In genomic region chr11:100629671-100630070, GRCh38 we compare ENCODE assay signal across 16 cellular contexts. TPM values are rescaled to one million over a fixed set of nuclear protein-coding genes. Genes with fewer than 3 reads are reported as not detected.
DNase-seq lines count a peak whose midpoint lies in the region; ATAC-seq, FAIRE-seq and TF ChIP-seq lines count a peak whose summit lies in the region.
"Had no signal": no experiment of that assay in that cellular context is flagged by ENCODE, and none has a peak within 500 bp of the region (broad histone marks: within the 10 kb centered on the region; RNA-seq: fewer than 3 reads in every experiment).

No MANE protein-coding gene starts in this region.

- no peak overlapping the region for H3K56ac ChIP-seq in H9 (ENCODE audit: insufficient read length, low read depth, low read length)
- H3K56ac ChIP-seq in H1 (replicated peaks; ENCODE audit: insufficient read length, low read depth, low read length), result no peak overlapping the region

- H2BK12ac ChIP-seq in H9 (ENCODE audit: insufficient read length, low read depth, low read length), result no peak overlapping the region
- no peak overlapping the region for H2BK12ac ChIP-seq in H1 (ENCODE audit: low read depth, low read length)

- H4K20me1 ChIP-seq in H9 (ENCODE audit: control insufficient read depth, insufficient read depth, insufficient read length), result no peaks in the 10 kb centered on the region
- no peaks in the 10 kb centered on the region for H4K20me1 ChIP-seq in H1 (replicated peaks in 1 of 2; ENCODE audit: control insufficient read depth in 1 of 2, insufficient read depth in 2 of 2, low read length in 2 of 2)
- H4K20me1 ChIP-seq: BLaER1 had no signal

- H3K27ac Mint-ChIP-seq in H9, result no peak overlapping the region
- H3K27ac Mint-ChIP-seq: activated naive CD8-positive, alpha-beta T cell; natural killer cell had no signal

- H3K4me1 Mint-ChIP-seq in H9, result peaks cover 7 to 11% of the 10 kb centered on the region in 2 experiments
- H3K4me1 Mint-ChIP-seq: natural killer cell had no signal

- DNase-seq in H9, result no peak
- DNase-seq in NCI-H69 (lab: John Stamatoyannopoulos, UW), result peak; percentile 11
- DNase-seq in H1 (ENCODE audit: low read depth in 1 of 2, low spot score in 2 of 2), result no peak
- no peak for DNase-seq in mucosa of descending colon
- DNase-seq in gastrocnemius medialis, result no peak
- no peak for DNase-seq in upper lobe of right lung
- DNase-seq: activated CD4-positive, CD25-positive, alpha-beta regulatory T cell treated with anti-CD3 and anti-CD28 coated beads, Interleukin-2, amount 50 U/mL, for 72 hours; activated CD8-positive, alpha-beta memory T cell treated with anti-CD3 and anti-CD28 coated beads, Interleukin-2, amount 50 U/mL, for 4 hours; central memory CD4-positive, alpha-beta T cell; DND-41; natural killer cell; PC-9; SW 1271 had no signal

- TF ChIP-seq POLR2A in H1 (IDR thresholded peaks at IDR 0.05; ENCODE audit: control extremely low read depth in 1 of 2, low read depth in 2 of 2, low read length in 2 of 2), result no peak
- no peak for TF ChIP-seq POLR2A in gastrocnemius medialis (IDR thresholded peaks at IDR 0.05)

- no peak for TF ChIP-seq EP300 in H1 (IDR thresholded peaks at IDR 0.05; ENCODE audit: borderline replicate concordance in 1 of 2, low read depth in 2 of 2, low read length in 2 of 2)

- peaks cover 0 to 3% (median 0%) of the 10 kb centered on the region in 3 experiments; a peak in 2 of 7 replicates for H3K36me3 Mint-ChIP-seq in H9 (ENCODE audit: insufficient read depth in 1 of 3, low read depth in 3 of 3)
- H3K36me3 Mint-ChIP-seq: activated naive CD8-positive, alpha-beta T cell; natural killer cell had no signal

- TF ChIP-seq CTCF in H9 (conservative IDR thresholded peaks at IDR 0.05), result peak; percentile 38; the same call in 2 of the 3 replicates
- TF ChIP-seq CTCF in H1 (IDR thresholded peaks at IDR 0.05; ENCODE audit: control extremely low read depth in 1 of 3, insufficient read depth in 1 of 3, low read depth in 1 of 3, low read length in 3 of 3), result peak in 2 of 3 experiments; percentile 11 to 34; a peak in 3 of 4 replicates
- TF ChIP-seq CTCF in mucosa of descending colon (IDR thresholded peaks at IDR 0.05), result no peak
- TF ChIP-seq CTCF in gastrocnemius medialis (IDR thresholded peaks at IDR 0.05 in 4 of 5, conservative IDR thresholded peaks at IDR 0.05 in 1 of 5), result peak in 1 of 5 experiments; percentile 17
- no peak for TF ChIP-seq CTCF in upper lobe of right lung (IDR thresholded peaks at IDR 0.05)

- H3K79me1 ChIP-seq in H9 (ENCODE audit: insufficient read depth, low read depth, low read length, poor library complexity, severe bottlenecking), result no peaks in the 10 kb centered on the region
- H3K79me1 ChIP-seq in H1 (ENCODE audit: low read depth, low read length), result no peaks in the 10 kb centered on the region

- H3K4ac ChIP-seq in H9 (ENCODE audit: low read depth, low read length), result no peak overlapping the region
- no peak overlapping the region for H3K4ac ChIP-seq in H1 (replicated peaks; ENCODE audit: insufficient read length, low read depth, low read length)

- no peaks in the 10 kb centered on the region for H3K27me3 ChIP-seq in H9 (ENCODE audit: insufficient read depth, low read length)
- no peaks in the 10 kb centered on the region for H3K27me3 ChIP-seq in H1 (replicated peaks in 1 of 4; ENCODE audit: control insufficient read depth in 3 of 4, extremely low read depth in 1 of 4, insufficient read depth in 3 of 4, low read length in 3 of 4)
- H3K27me3 ChIP-seq in gastrocnemius medialis, result no peaks in the 10 kb centered on the region
- no peaks in the 10 kb centered on the region for H3K27me3 ChIP-seq in upper lobe of right lung
- H3K27me3 ChIP-seq: BLaER1 had no signal

- H4K5ac ChIP-seq in H9 (ENCODE audit: insufficient read length, low read depth, low read length) (no peak overlapping the region), H1 (ENCODE audit: insufficient read length, low read depth, low read length) (no peak overlapping the region)

- H2BK20ac ChIP-seq in H9 (ENCODE audit: low read depth, low read length, poor library complexity, severe bottlenecking) (no peak overlapping the region), H1 (ENCODE audit: low read length) (no peak overlapping the region)

- peaks cover 2 to 3% of the 10 kb centered on the region in 2 experiments for H3K9me3 Mint-ChIP-seq in H9

- intact Hi-C loops in mucosa of descending colon (cut with DNase I, micrococcal nuclease) (no loop called here), gastrocnemius medialis (cut with DNase I; ENCODE audit: low total_unique reads) (loop anchor here (5.0 kb wide), 2 partner anchors 58 to 228 kb away; partner anchors contain the start of gene ARHGAP42), upper lobe of right lung (cut with DNase I) (no loop called here)

- no peak overlapping the region for H3T11ph ChIP-seq in H9 (ENCODE audit: low read length)

- no peak overlapping the region for H3K9ac ChIP-seq in H9 (ENCODE audit: extremely low read depth, insufficient read length, low read length)
- H3K9ac ChIP-seq in H1 (replicated peaks in 1 of 4; ENCODE audit: extremely low read depth in 1 of 4, low read depth in 3 of 4, low read length in 3 of 4), result no peak overlapping the region
- H3K9ac ChIP-seq: BLaER1 had no signal

- no peaks in the 10 kb centered on the region for H3K9me3 ChIP-seq in H9 (ENCODE audit: control insufficient read depth, low read depth, low read length)
- no peaks in the 10 kb centered on the region for H3K9me3 ChIP-seq in H1 (ENCODE audit: insufficient read depth in 2 of 2, low read depth in 1 of 2, low read length in 1 of 2)
- H3K9me3 ChIP-seq in mucosa of descending colon, result no peaks in the 10 kb centered on the region
- H3K9me3 ChIP-seq in gastrocnemius medialis, result no peaks in the 10 kb centered on the region
- H3K9me3 ChIP-seq in upper lobe of right lung, result no peaks in the 10 kb centered on the region
- H3K9me3 ChIP-seq: BLaER1 had no signal

- no peak for FAIRE-seq in H1 (lab: Jason Lieb, UNC)

- H3K4me3 ChIP-seq in H1 (ENCODE audit: extremely low read depth in 1 of 4, insufficient read depth in 2 of 4, low read depth in 3 of 4, low read length in 4 of 4) (no peak overlapping the region), mucosa of descending colon (no peak overlapping the region), gastrocnemius medialis (no peak overlapping the region), upper lobe of right lung (no peak overlapping the region)
- H3K4me3 ChIP-seq: BLaER1, PC-9 had no signal

- WGBS in H9 (ENCODE audit: extremely low coverage, insufficient read length, low lambda C conversion rate), result no CpG with 5 or more reads among the region's 1 CpG
- WGBS in H1 (ENCODE audit: extremely low coverage in 1 of 2, insufficient coverage in 1 of 2, insufficient read length in 1 of 2, insufficient replicate concordance in 2 of 2, low coverage in 1 of 2, low lambda C conversion rate in 2 of 2, missing lambda C conversion rate in 1 of 2), 2 experiments, result 74% methylated on average over 1 of the region's 1 CpG; no CpG with 5 or more reads in 1 of the 2 experiments

- H2BK120ac ChIP-seq in H9 (ENCODE audit: low read depth, low read length, poor library complexity, severe bottlenecking) (no peak overlapping the region), H1 (replicated peaks; ENCODE audit: low read depth, low read length) (no peak overlapping the region)

- H4K8ac ChIP-seq in H9 (replicated peaks; ENCODE audit: insufficient read length, low read depth, low read length) (no peak overlapping the region), H1 (ENCODE audit: extremely low read depth, insufficient read depth, low read length) (no peak overlapping the region)

- H3K27ac ChIP-seq in H9 (ENCODE audit: insufficient read length, low read depth, low read length) (no peak overlapping the region), H1 (ENCODE audit: low read depth, low read length) (no peak overlapping the region), gastrocnemius medialis (no peak overlapping the region), upper lobe of right lung (no peak overlapping the region)
- H3K27ac ChIP-seq: BLaER1, PC-9 had no signal

- POLR2A ChIA-PET in H1 (lab: Charles Lee; ENCODE audit: partially characterized antibody), result no interaction called here

- H3K36me3 ChIP-seq in H1 (ENCODE audit: control insufficient read depth in 2 of 4, insufficient read depth in 4 of 4, low read length in 3 of 4), result no peaks in the 10 kb centered on the region
- H3K36me3 ChIP-seq in mucosa of descending colon (ENCODE audit: low read depth), result no peaks in the 10 kb centered on the region
- no peaks in the 10 kb centered on the region for H3K36me3 ChIP-seq in gastrocnemius medialis
- H3K36me3 ChIP-seq in upper lobe of right lung, result no peaks in the 10 kb centered on the region
- H3K36me3 ChIP-seq: BLaER1 had no signal

- H3K4me2 ChIP-seq in H9 (ENCODE audit: insufficient read depth, insufficient read length, low read length) (no peak overlapping the region), H1 (ENCODE audit: insufficient read depth in 1 of 2, low read depth in 2 of 2, low read length in 2 of 2) (no peak overlapping the region)
- H3K4me2 ChIP-seq: BLaER1, PC-9 had no signal

- no peak overlapping the region for H4K91ac ChIP-seq in H9 (ENCODE audit: insufficient read length, low read depth, low read length)
- no peak overlapping the region for H4K91ac ChIP-seq in H1 (replicated peaks; ENCODE audit: insufficient read length, low read length)

- peak; percentile 59 to 66 for TF ChIP-seq RAD21 in H1 (IDR thresholded peaks at IDR 0.05 in 1 of 2, conservative IDR thresholded peaks at IDR 0.05 in 1 of 2; ENCODE audit: low read depth in 2 of 2, low read length in 2 of 2)

- H2BK5ac ChIP-seq in H9 (ENCODE audit: insufficient read length, low read length) (no peak overlapping the region), H1 (ENCODE audit: low read depth, low read length) (no peak overlapping the region)

- no peaks in the 10 kb centered on the region for H3K4me1 ChIP-seq in H9 (ENCODE audit: insufficient read depth, low read length)
- no peaks in the 10 kb centered on the region for H3K4me1 ChIP-seq in H1 (replicated peaks in 1 of 4; ENCODE audit: control insufficient read depth in 3 of 4, insufficient read depth in 4 of 4, low read length in 3 of 4)
- H3K4me1 ChIP-seq in mucosa of descending colon (ENCODE audit: low read depth), result peaks cover 7% of the 10 kb centered on the region
- peaks cover 19 to 40% of the 10 kb centered on the region in 2 donors for H3K4me1 ChIP-seq in gastrocnemius medialis
- no peaks in the 10 kb centered on the region for H3K4me1 ChIP-seq in upper lobe of right lung
- H3K4me1 ChIP-seq: BLaER1 had no signal

- H3K18ac ChIP-seq in H9 (ENCODE audit: insufficient read length, low read depth, low read length) (no peak overlapping the region), H1 (ENCODE audit: extremely low read depth, low read length) (no peak overlapping the region)

- H3K23ac ChIP-seq in H9 (ENCODE audit: insufficient read length, low read depth, low read length), result no peak overlapping the region
- H3K23ac ChIP-seq in H1 (ENCODE audit: insufficient read length), result no peak overlapping the region

- in situ Hi-C loops in gastrocnemius medialis (cut with MboI; ENCODE audit: low sequenced_read_pairs in 4 of 4), result no loop called here

- H2BK15ac ChIP-seq in H9 (ENCODE audit: low read depth, low read length) (no peak overlapping the region), H1 (ENCODE audit: low read length) (no peak overlapping the region)

- H3K23me2 ChIP-seq in H9 (ENCODE audit: insufficient read length, low read depth, low read length, poor library complexity, severe bottlenecking), result no peaks in the 10 kb centered on the region
- H3K23me2 ChIP-seq in H1 (ENCODE audit: low read depth, low read length), result no peaks in the 10 kb centered on the region; the same call in 1 of the 2 replicates

- H3K79me2 ChIP-seq in H9 (ENCODE audit: insufficient read depth, low read length) (no peaks in the 10 kb centered on the region), H1 (ENCODE audit: control insufficient read depth in 1 of 2, insufficient read depth in 2 of 2, low read length in 2 of 2) (no peaks in the 10 kb centered on the region)

- H3K14ac ChIP-seq in H9 (ENCODE audit: insufficient read depth, low read length) (no peak overlapping the region), H1 (ENCODE audit: insufficient read length) (no peak overlapping the region)

- H2AFZ ChIP-seq in H9 (ENCODE audit: low read length), result no peak overlapping the region
- no peak overlapping the region for H2AFZ ChIP-seq in H1 (ENCODE audit: low read length)
- H2AFZ ChIP-seq: PC-9 had no signal

- peak; percentile 45 for ATAC-seq in mucosa of descending colon
- no peak for ATAC-seq in gastrocnemius medialis
- no peak for ATAC-seq in upper lobe of right lung
- no peak for ATAC-seq in HG03565 (IDR thresholded peaks at IDR 0.05; ENCODE audit: unreplicated experiment)
- ATAC-seq: natural killer cell had no signal

- H2AK5ac ChIP-seq in H9 (ENCODE audit: insufficient read length, low read length) (no peak overlapping the region), H1 (ENCODE audit: low read depth, low read length) (no peak overlapping the region)

- CTCF ChIA-PET in H1 (lab: Charles Lee; ENCODE audit: partially characterized antibody), result interaction anchor here (0.6 to 1.3 kb wide), 8 partner anchors 9 to 202 kb away, joined by 3 to 4 read pairs (median 3); no protein-coding TSS in a partner anchor

- no peaks in the 10 kb centered on the region for H3K27me3 Mint-ChIP-seq in H9 (ENCODE audit: low read depth)

- no peak overlapping the region for H3K4me3 Mint-ChIP-seq in H9
- H3K4me3 Mint-ChIP-seq: activated naive CD8-positive, alpha-beta T cell; natural killer cell had no signal

RNA-seq across cellular contexts. Expression of gene ARHGAP42, which starts 57.4 kb away (rescaled TPM):
- 35.5 and 39.1 TPM in 2 replicates for total RNA-seq in H9 (2021)
- total RNA-seq in H1 (2021; fragmentation: NEBNext Ultra II Directional; extraction: Animal tissue kit (Norgen Biotek cat#: 25700)), result 33.3 and 33.5 TPM in 2 replicates
- polyA plus RNA-seq in H1 (2011; rRNA removed), result 13.1 and 22.2 TPM in 2 replicates
- 18.4 TPM for polyA plus RNA-seq in H1 (2011; cell fraction: cytosol; rRNA removed)
- polyA plus RNA-seq in H1 (2011; cell fraction: nucleus; rRNA removed), result 17.7 TPM
- polyA plus RNA-seq in H1 (2012, experiment 1 of 2), result 12.0 to 26.0 TPM (median 19.3 TPM) in 4 replicates
- 2.1 TPM for polyA plus RNA-seq in H1 (2012, experiment 2 of 2)
- 13.9 TPM for polyA plus RNA-seq in H1 (2013, experiment 1 of 2)
- polyA plus RNA-seq in H1 (2013, experiment 2 of 2), result 14.8 TPM
- 50.9 and 68.5 TPM in 2 replicates for polyA minus RNA-seq in H1 (2011; rRNA and poly(A)+ RNA removed)
- polyA minus RNA-seq in H1 (2011; cell fraction: cytosol; rRNA and poly(A)+ RNA removed), result 26.9 TPM
- polyA minus RNA-seq in H1 (2011; cell fraction: nucleus; rRNA and poly(A)+ RNA removed), result 56.7 TPM
- 10 to 100 TPM; 17.6 to 38.9 (median 18.8) TPM for total RNA-seq in mucosa of descending colon
- 10 to 100 TPM in 2 of 4 donors, 1 to 10 TPM in 2; 6.0 to 13.9 (median 10.2) TPM for total RNA-seq in gastrocnemius medialis
- total RNA-seq in upper lobe of right lung, result 19.8 TPM

Comparison
In these comparisons a context has a peak if more than half of its experiments do, and no peak if none do; other contexts are left out.
1. CTCF ChIP-seq: peak in H9 (single experiment) and H1 (2 of 3); none in mucosa of descending colon (single experiment) and upper lobe of right lung (single experiment).